In the genomic region with DNA sequence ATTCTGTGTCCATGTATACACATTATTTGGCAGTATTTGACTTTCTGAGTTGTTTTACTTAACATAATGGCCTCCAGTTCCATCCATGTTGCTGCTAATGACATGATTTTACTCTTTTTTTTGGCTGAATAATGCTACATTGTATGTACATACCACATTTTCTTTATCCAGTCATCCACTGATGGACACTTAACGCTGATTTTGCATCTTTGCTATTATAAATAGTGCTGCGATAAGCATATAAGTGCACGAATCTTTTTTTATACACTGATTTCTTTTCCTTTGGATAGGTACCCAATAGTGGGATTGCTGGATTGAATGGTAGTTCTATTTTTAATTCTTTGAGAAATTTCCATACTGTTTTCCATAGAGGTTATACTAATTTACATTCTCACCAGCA, we compare ENCODE assay signal across 32 cellular contexts.
"Had no signal": no experiment of that assay in that cellular context is flagged by ENCODE, and none has a peak within 500 bp of the region (broad histone marks: within the 10 kb centered on the region; RNA-seq: fewer than 3 reads in every experiment).

No MANE protein-coding gene starts in this region.

- H3K4me3 ChIP-seq: adrenal gland, body of pancreas, breast epithelium had no signal

- H3K36me3 ChIP-seq: adrenal gland, brain microvascular endothelial cell, breast epithelium had no signal

- FAIRE-seq: astrocyte had no signal

- H3K27ac ChIP-seq: adrenal gland, body of pancreas, brain microvascular endothelial cell, breast epithelium, VCaP had no signal

- H3K9me3 ChIP-seq: adrenal gland, body of pancreas, breast epithelium had no signal

- DNase-seq: activated B cell treated with CpG ODN at 0.5 μM for 24 hours; activated CD4-positive, alpha-beta memory T cell treated with anti-CD3 and anti-CD28 coated beads for 36 hours; activated CD4-positive, alpha-beta T cell treated with anti-CD3 and anti-CD28 coated beads for 4 hours; activated CD4-positive, alpha-beta T cell treated with anti-CD3 and anti-CD28 coated beads, Interleukin-2, amount 10 ng/mL, durations not matched to agents 24 days and 14 days; activated CD4-positive, alpha-beta T cell treated with anti-CD3 and anti-CD28 coated beads, Interleukin-2, amount 50 U/mL, for 1 hour; activated CD4-positive, alpha-beta T cell treated with anti-CD3 and anti-CD28 coated beads, Interleukin-2, amount 50 U/mL, for 4 hours; activated CD4-positive, CD25-positive, alpha-beta regulatory T cell treated with anti-CD3 and anti-CD28 coated beads, Interleukin-2, amount 50 U/mL, for 72 hours; activated CD8-positive, alpha-beta memory T cell treated with anti-CD3 and anti-CD28 coated beads, Interleukin-2, amount 50 U/mL, for 4 hours; activated CD8-positive, alpha-beta T cell treated with anti-CD3 and anti-CD28 coated beads for 36 hours; activated effector memory CD4-positive, alpha-beta T cell treated with anti-CD3 and anti-CD28 coated beads, Interleukin-2, amount 50 U/mL, for 16 hours; activated gamma-delta T cell treated with Interleukin-2 at 50 U/mL for 16 hours; activated naive CD4-positive, alpha-beta T cell; activated naive CD4-positive, alpha-beta T cell treated with anti-CD3 and anti-CD28 coated beads for 36 hours; activated naive CD4-positive, alpha-beta T cell treated with anti-CD3 and anti-CD28 coated beads, Interleukin-2, amount 50 U/mL, for 16 hours; activated naive CD8-positive, alpha-beta T cell treated with anti-CD3 and anti-CD28 coated beads for 36 hours; activated T-cell treated with anti-CD3 and anti-CD28 coated beads for 4 hours; activated T-cell treated with anti-CD3 and anti-CD28 coated beads, Interleukin-2, amount 50 U/mL, for 1 hour; activated T-cell treated with anti-CD3 and anti-CD28 coated beads, Interleukin-2, amount 50 U/mL, for 4 hours; activated T-cell treated with anti-CD3 and anti-CD28 coated beads, Interleukin-2, amount 50 U/mL, for 72 hours; adrenal gland; amniotic stem cell; aorta; body of pancreas; brain microvascular endothelial cell; central memory CD4-positive, alpha-beta T cell; T-helper 2 cell; T-helper 9 cell had no signal

- H3K27me3 ChIP-seq: adrenal gland, body of pancreas, brain microvascular endothelial cell, breast epithelium had no signal

- ATAC-seq: activated CD8-positive, alpha-beta T cell treated with anti-CD3 and anti-CD28 coated beads for 36 hours; activated naive CD4-positive, alpha-beta T cell treated with anti-CD3 and anti-CD28 coated beads, Interleukin-2, amount 50 U/mL, for 72 hours; activated T-cell treated with anti-CD3 and anti-CD28 coated beads, Interleukin-2, amount 50 U/mL, for 4 hours; activated T-cell treated with anti-CD3 and anti-CD28 coated beads, Interleukin-2, amount 50 U/mL, for 72 hours; activated T-helper 17 cell treated with anti-CD3 and anti-CD28 coated beads, Interleukin-2, amount 50 U/mL, for 72 hours; body of pancreas had no signal

- H3K4me1 ChIP-seq: adrenal gland, body of pancreas, breast epithelium had no signal
